Comparison of ENCODE assay signal across 20 cellular contexts in genomic region chr4:22552802-22553201, GRCh38. TPM values are rescaled to one million over a fixed set of nuclear protein-coding genes. Genes with fewer than 3 reads are reported as not detected.
DNase-seq lines count a peak whose midpoint lies in the region; FAIRE-seq and TF ChIP-seq lines count a peak whose summit lies in the region.
"Had no signal": no experiment of that assay in that cellular context is flagged by ENCODE, and none has a peak within 500 bp of the region (broad histone marks: within the 10 kb centered on the region; RNA-seq: fewer than 3 reads in every experiment).

No MANE protein-coding gene starts in this region.

- no peaks in the 10 kb centered on the region for H3K9me3 Mint-ChIP-seq in MCF 10A (ENCODE audit: unreplicated experiment)
- no peaks in the 10 kb centered on the region for H3K9me3 Mint-ChIP-seq in astrocyte (ENCODE audit: unreplicated experiment)

- in situ Hi-C loops in mammary epithelial cell (cut with MboI; ENCODE audit: low sequenced_read_pairs in 2 of 2) = no loop called here

- H3K9ac ChIP-seq in mammary epithelial cell (ENCODE audit: insufficient read depth, low read length) (no peak overlapping the region), OCI-LY3 (ENCODE audit: low read length) (no peak overlapping the region), astrocyte (ENCODE audit: low read length) (no peak overlapping the region)
- H3K9ac ChIP-seq: GM23248 had no signal

- no peaks in the 10 kb centered on the region for H4K20me1 ChIP-seq in mammary epithelial cell (ENCODE audit: insufficient read depth, low read length)
- no peaks in the 10 kb centered on the region for H4K20me1 ChIP-seq in OCI-LY3 (ENCODE audit: insufficient read depth, low read length)
- H4K20me1 ChIP-seq in astrocyte (ENCODE audit: insufficient read depth, low read length) = no peaks in the 10 kb centered on the region

- H3K27ac ChIP-seq in mammary epithelial cell (ENCODE audit: insufficient read depth, low read depth, low read length) (no peak overlapping the region), OCI-LY3 (ENCODE audit: low read length) (no peak overlapping the region), astrocyte (ENCODE audit: low read depth, low read length) (no peak overlapping the region)
- H3K27ac ChIP-seq: C4-2B, GM23248, SK-N-MC had no signal

- H3K27me3 ChIP-seq in mammary epithelial cell (ENCODE audit: insufficient read depth, low read length) (no peaks in the 10 kb centered on the region), OCI-LY3 (ENCODE audit: low read depth, low read length) (no peaks in the 10 kb centered on the region), astrocyte (ENCODE audit: insufficient read depth, low read length) (no peaks in the 10 kb centered on the region)

- H3K4me2 ChIP-seq in mammary epithelial cell (ENCODE audit: insufficient read depth, low read depth, low read length) = no peak overlapping the region
- H3K4me2 ChIP-seq in OCI-LY3 (ENCODE audit: low read length) = no peak overlapping the region
- H3K4me2 ChIP-seq in astrocyte (ENCODE audit: low read length) = no peak overlapping the region

- H2AFZ ChIP-seq in mammary epithelial cell (ENCODE audit: low read depth, low read length) (no peak overlapping the region), OCI-LY3 (ENCODE audit: low read depth, low read length) (peak overlapping the region; percentile 40; the same call in 1 of the 2 replicates), astrocyte (ENCODE audit: low read depth, low read length) (no peak overlapping the region)
- H2AFZ ChIP-seq: GM23248 had no signal

- H3K79me2 ChIP-seq in mammary epithelial cell (ENCODE audit: insufficient read depth, low read length) = no peaks in the 10 kb centered on the region
- H3K79me2 ChIP-seq in OCI-LY3 (ENCODE audit: low read length) = no peaks in the 10 kb centered on the region
- no peaks in the 10 kb centered on the region for H3K79me2 ChIP-seq in astrocyte (ENCODE audit: insufficient read depth, low read length)

- 67% methylated on average over 3 of the region's 3 CpGs for WGBS in mammary epithelial cell (ENCODE audit: low coverage, missing lambda C conversion rate)

- intact Hi-C loops in mammary epithelial cell (cut with micrococcal nuclease) = no loop called here
- intact Hi-C loops in MCF 10A (cut with micrococcal nuclease) = no loop called here

- BruUV-seq in mammary epithelial cell (replicated peaks; lab: Mats Ljungman, UMichigan) (no TSS peak), MCF 10A (replicated peaks; lab: Mats Ljungman, UMichigan) (no TSS peak)

- H3K4me1 ChIP-seq in mammary epithelial cell (ENCODE audit: insufficient read depth, low read length) (no peaks in the 10 kb centered on the region), OCI-LY3 (ENCODE audit: low read length) (no peaks in the 10 kb centered on the region), astrocyte (ENCODE audit: insufficient read depth, low read length) (no peaks in the 10 kb centered on the region)

- dilution Hi-C loops in mammary epithelial cell (cut with HindIII; ENCODE audit: low sequenced_read_pairs) = no loop called here

- no peaks in the 10 kb centered on the region for H3K9me3 ChIP-seq in mammary epithelial cell (replicated peaks; ENCODE audit: insufficient read depth, low read length)
- H3K9me3 ChIP-seq in OCI-LY3 (ENCODE audit: insufficient read depth, low read length) = no peaks in the 10 kb centered on the region
- no peaks in the 10 kb centered on the region for H3K9me3 ChIP-seq in astrocyte (ENCODE audit: insufficient read depth, low read depth, low read length)

- H3K36me3 Mint-ChIP-seq in MCF 10A (ENCODE audit: insufficient read depth, unreplicated experiment) = no peaks in the 10 kb centered on the region
- no peaks in the 10 kb centered on the region for H3K36me3 Mint-ChIP-seq in astrocyte (ENCODE audit: low read depth, unreplicated experiment)

- no peaks in the 10 kb centered on the region for H3K4me1 Mint-ChIP-seq in MCF 10A (ENCODE audit: insufficient read depth, unreplicated experiment)
- peaks cover 7% of the 10 kb centered on the region for H3K4me1 Mint-ChIP-seq in astrocyte (ENCODE audit: low read depth, unreplicated experiment)

- DNase-seq in mammary epithelial cell (peak; percentile 1), MCF 10A (ENCODE audit: unreplicated experiment) (no peak), astrocyte (ENCODE audit: low read depth) (peak; percentile 2), retinal pigment epithelial cell (ENCODE audit: low read depth) (peak; percentile 20), NCI-H187 (lab: John Stamatoyannopoulos, UW) (no peak), NCI-H510A (lab: John Stamatoyannopoulos, UW) (no peak)
- DNase-seq in stimulated activated CD4-positive, alpha-beta T cell treated with anti-CD3 and anti-CD28 coated beads, Interleukin-2, amount 100 ng/mL, for 48 hours = no peak
- DNase-seq: 8988T, COR-L47, DMS53, GM23248, NCI-H1048, NCI-H345, NCI-H69 had no signal

- TF ChIP-seq CTCF in mammary epithelial cell (conservative IDR thresholded peaks at IDR 0.05 in 1 of 2, IDR thresholded peaks at IDR 0.05 in 1 of 2; ENCODE audit: extremely low read depth in 1 of 2, insufficient read depth in 1 of 2, low read depth in 1 of 2, low read length in 2 of 2) = no peak
- TF ChIP-seq CTCF in MCF 10A (IDR thresholded peaks at IDR 0.05; ENCODE audit: unreplicated experiment) = no peak
- no peak for TF ChIP-seq CTCF in OCI-LY3 (IDR thresholded peaks at IDR 0.05; ENCODE audit: low read depth, low read length)
- TF ChIP-seq CTCF in astrocyte (IDR thresholded peaks at IDR 0.05; ENCODE audit: insufficient read depth, low read depth, low read length) = no peak
- TF ChIP-seq CTCF in retinal pigment epithelial cell (conservative IDR thresholded peaks at IDR 0.05; ENCODE audit: low read depth, low read length) = no peak

- no peak overlapping the region for H3K27ac Mint-ChIP-seq in MCF 10A (ENCODE audit: low read depth, unreplicated experiment)
- no peak overlapping the region for H3K27ac Mint-ChIP-seq in astrocyte (ENCODE audit: unreplicated experiment)

- CTCF ChIA-PET in mammary epithelial cell (lab: Charles Lee; ENCODE audit: low non-redundant PET) = no interaction called here
- CTCF ChIA-PET in MCF 10A (lab: Yijun Ruan, JAX) = interaction anchor here (0.5 kb wide), 1 partner anchor 29 kb away, joined by 3 read pairs; no protein-coding TSS in a partner anchor

- H3K4me3 Mint-ChIP-seq in MCF 10A (ENCODE audit: unreplicated experiment) (no peak overlapping the region), astrocyte (ENCODE audit: unreplicated experiment) (no peak overlapping the region)

- H3K27me3 Mint-ChIP-seq in MCF 10A (ENCODE audit: insufficient read depth, unreplicated experiment) (no peaks in the 10 kb centered on the region), astrocyte (ENCODE audit: low read depth, unreplicated experiment) (no peaks in the 10 kb centered on the region)

- POLR2A ChIA-PET in MCF 10A (lab: Yijun Ruan, JAX) = no interaction called here

- H3K4me3 ChIP-seq in mammary epithelial cell (replicated peaks in 1 of 3; ENCODE audit: insufficient read depth in 1 of 3, low read depth in 2 of 3, low read length in 3 of 3) (no peak overlapping the region), OCI-LY3 (ENCODE audit: low read length) (no peak overlapping the region), astrocyte (ENCODE audit: insufficient read depth, low read depth, low read length) (no peak overlapping the region), retinal pigment epithelial cell (ENCODE audit: low read length) (no peak overlapping the region)
- H3K4me3 ChIP-seq: GM23248, SK-N-MC had no signal

- no peak for FAIRE-seq in astrocyte (lab: Jason Lieb, UNC)
- FAIRE-seq: G401.6, GM12892, GM19239 had no signal

- H3K36me3 ChIP-seq in mammary epithelial cell (ENCODE audit: insufficient read depth, low read length) (no peaks in the 10 kb centered on the region), OCI-LY3 (replicated peaks; ENCODE audit: low read depth, low read length) (no peaks in the 10 kb centered on the region), astrocyte (ENCODE audit: insufficient read depth, low read length) (no peaks in the 10 kb centered on the region)

RNA-seq across cellular contexts. Expression of gene ADGRA3, which starts 36.9 kb away (rescaled TPM):
- 10 to 100 TPM; 48.0 to 66.8 TPM for total RNA-seq in mammary epithelial cell
- polyA plus RNA-seq in mammary epithelial cell = 35.2 TPM
- 138 TPM for polyA minus RNA-seq in mammary epithelial cell
- total RNA-seq in MCF 10A (2022) = 25.2 and 27.3 TPM in 2 replicates
- total RNA-seq in astrocyte = 27.3 TPM in 2 replicates

Comparison
In these comparisons a context has a peak if more than half of its experiments do, and no peak if none do; other contexts are left out.
1. DNase-seq: peak in mammary epithelial cell (single experiment), astrocyte (single experiment) and retinal pigment epithelial cell (single experiment); none in MCF 10A (single experiment), NCI-H187 (0 of 2), NCI-H510A (single experiment) and stimulated activated CD4-positive, alpha-beta T cell treated with anti-CD3 and anti-CD28 coated beads, Interleukin-2, amount 100 ng/mL, for 48 hours (0 of 2).